25 cellular contexts compared by ENCODE assay signal in genomic region chrX:31543565-31544125, GRCh38.
"Had no signal": no experiment of that assay in that cellular context is flagged by ENCODE, and none has a peak within 500 bp of the region (broad histone marks: within the 10 kb centered on the region; RNA-seq: fewer than 3 reads in every experiment).

No MANE protein-coding gene starts in this region.

- H3K9me3 Mint-ChIP-seq: memory B cell had no signal

- H3K27me3 Mint-ChIP-seq: memory B cell had no signal

- H3K4me3 ChIP-seq: dorsolateral prefrontal cortex, esophagus muscularis mucosa, lung, prostate gland, right atrium auricular region, smooth muscle cell, stomach, thyroid gland, vagina had no signal

- H3K9me3 ChIP-seq: esophagus muscularis mucosa, prostate gland, right atrium auricular region, stomach, thyroid gland, vagina had no signal

- H3K4me1 ChIP-seq: esophagus muscularis mucosa, prostate gland, right atrium auricular region, stomach, thyroid gland, vagina had no signal

- H3K27me3 ChIP-seq: esophagus muscularis mucosa, right atrium auricular region, stomach, thyroid gland, vagina had no signal

- H3K27ac ChIP-seq: dorsolateral prefrontal cortex, epithelial cell of prostate, esophagus muscularis mucosa, prostate gland, right atrium auricular region, stomach, thyroid gland, vagina had no signal

- H3K36me3 ChIP-seq: esophagus muscularis mucosa, prostate gland, right atrium auricular region, stomach, thyroid gland, vagina had no signal

- H3K27ac Mint-ChIP-seq: endodermal cell; immature natural killer cell; memory B cell; naive thymus-derived CD8-positive, alpha-beta T cell; nephron progenitor cell had no signal

- DNase-seq: dorsolateral prefrontal cortex; effector CD8-positive, alpha-beta T cell; endodermal cell; hypothalamus; immature natural killer cell; midbrain; naive thymus-derived CD8-positive, alpha-beta T cell; nephron progenitor cell; nucleus accumbens; stimulated activated CD4-positive, alpha-beta T cell treated with anti-CD3 and anti-CD28 coated beads, Interleukin-12 subunit alpha, Interleukin-12 subunit beta, amount 100 ng/mL, for 4 hours; stimulated activated CD4-positive, alpha-beta T cell treated with anti-CD3 and anti-CD28 coated beads, Interleukin-1b, Interleukin-23, amount 100 ng/mL, for 48 hours; stimulated activated CD4-positive, alpha-beta T cell treated with anti-CD3 and anti-CD28 coated beads, Interleukin-4, amount 100 ng/mL, for 1 hour; stimulated activated CD8-positive, alpha-beta memory T cell treated with anti-CD3 and anti-CD28 coated beads, Interleukin-4, amount 100 ng/mL, for 48 hours; stimulated activated naive CD4-positive, alpha-beta T cell; stomach; thyroid gland had no signal

- ATAC-seq: naive thymus-derived CD8-positive, alpha-beta T cell; sciatic nerve had no signal

- H3K4me1 Mint-ChIP-seq: immature natural killer cell; memory B cell; naive thymus-derived CD8-positive, alpha-beta T cell had no signal

- H3K4me3 Mint-ChIP-seq: endodermal cell; immature natural killer cell; memory B cell; naive thymus-derived CD8-positive, alpha-beta T cell; nephron progenitor cell had no signal

- H3K36me3 Mint-ChIP-seq: immature natural killer cell; memory B cell; naive thymus-derived CD8-positive, alpha-beta T cell had no signal
